Comparison of ENCODE assay signal across 1 cellular context in genomic region chr15:56040081-56041035, GRCh38.
TF ChIP-seq lines count a peak whose summit lies in the region.

No MANE protein-coding gene starts in this region.

TF ChIP-seq in H1, 55 proteins besides CTCF, POLR2A, EP300 and RAD21 (continued from another document):
- TF ChIP-seq E2F6 (IDR thresholded peaks at IDR 0.05) (peak; percentile 38; the same call in 1 of the 2 replicates), KDM1A (IDR thresholded peaks at IDR 0.05; ENCODE audit: borderline replicate concordance, low read length) (no peak)
